In genomic region chr6:108838101-108838717, GRCh38 we compare ENCODE assay signal across 9 cellular contexts. TPM values are rescaled to one million over a fixed set of nuclear protein-coding genes. Genes with fewer than 3 reads are reported as not detected.
DNase-seq lines count a peak whose midpoint lies in the region; ATAC-seq, FAIRE-seq and TF ChIP-seq lines count a peak whose summit lies in the region.
"Had no signal": no experiment of that assay in that cellular context is flagged by ENCODE, and none has a peak within 500 bp of the region (broad histone marks: within the 10 kb centered on the region; RNA-seq: fewer than 3 reads in every experiment).

No MANE protein-coding gene starts in this region.

- in situ Hi-C loops in ACHN (cut with HindIII; ENCODE audit: low pct_ligation_motif_present, low pct_unique_long_range_greater_than_20kb, low sequenced_read_pairs), result no loop called here

- intact Hi-C loops in kidney (cut with DNase I), result no loop called here

- DNase-seq in ACHN (peak; percentile 19), HFF-Myc (ENCODE audit: extremely low read depth, low read depth) (no peak), amniotic epithelial cell (ENCODE audit: low read depth) (peak; percentile 22), kidney (peak; percentile 79), midbrain (lab: John Stamatoyannopoulos, UW) (no peak)
- DNase-seq: NCI-H2029 treated with DMSO at 0.1 percent for 48 hours had no signal

- H3K9ac ChIP-seq in kidney (ENCODE audit: low read length in 2 of 2), result no peak overlapping the region

- TF ChIP-seq CTCF in HFF-Myc (IDR thresholded peaks at IDR 0.05; ENCODE audit: low read depth, low read length, missing control alignments) (peak; percentile 10), kidney (IDR thresholded peaks at IDR 0.05; ENCODE audit: borderline replicate concordance, extremely low read depth, insufficient read depth) (peak; percentile 43)

- no peak for FAIRE-seq in kidney (lab: Jason Lieb, UNC)

- H3K4me3 ChIP-seq in HFF-Myc (replicated peaks; ENCODE audit: low read depth, low read length), result no peak overlapping the region
- peak overlapping the region in 1 of 2 donors; percentile 12 for H3K4me3 ChIP-seq in kidney (ENCODE audit: low read length in 2 of 2)

- H3K9me3 ChIP-seq in kidney (ENCODE audit: control insufficient read depth in 1 of 2, low read length in 2 of 2), result no peaks in the 10 kb centered on the region

- no peak overlapping the region for H3K27ac ChIP-seq in kidney (ENCODE audit: low read depth in 2 of 2, low read length in 2 of 2)

- H3K36me3 ChIP-seq in kidney (ENCODE audit: control insufficient read depth in 1 of 2, insufficient read depth in 2 of 2, low read length in 2 of 2), result no peaks in the 10 kb centered on the region

- peaks cover 0 to 4% of the 10 kb centered on the region in 2 donors for H3K4me1 ChIP-seq in kidney (ENCODE audit: control insufficient read depth in 1 of 2, insufficient read depth in 1 of 2, low read depth in 1 of 2, low read length in 2 of 2)

- no peak for ATAC-seq in HG02938 (IDR thresholded peaks at IDR 0.05; ENCODE audit: unreplicated experiment)
- no peak for ATAC-seq in HG03460 (IDR thresholded peaks at IDR 0.05; ENCODE audit: unreplicated experiment)
- ATAC-seq in GM21360 (IDR thresholded peaks at IDR 0.05; ENCODE audit: unreplicated experiment), result no peak

RNA-seq across cellular contexts. Expression of gene ARMC2, which starts 10.0 kb away (rescaled TPM):
- 12.7 TPM for total RNA-seq in kidney
- polyA plus RNA-seq in kidney (ENCODE audit: insufficient read depth, low read depth, low replicate concordance), result 1.9 TPM

Comparison
In these comparisons a context has a peak if more than half of its experiments do, and no peak if none do; other contexts are left out.
1. DNase-seq: peak in ACHN (single experiment), amniotic epithelial cell (single experiment) and kidney (single experiment); none in HFF-Myc (single experiment) and midbrain (single experiment).